Comparison of ENCODE assay signal across 12 cellular contexts in genomic region chr18:54173980-54174611, GRCh38. TPM values are rescaled to one million over a fixed set of nuclear protein-coding genes. Genes with fewer than 3 reads are reported as not detected.
A peak's percentile ranks its signal among the peaks of the same experiment; 100 is the strongest.
DNase-seq lines count a peak whose midpoint lies in the region; ATAC-seq, FAIRE-seq and TF ChIP-seq lines count a peak whose summit lies in the region.
"Had no signal": no experiment of that assay in that cellular context is flagged by ENCODE, and none has a peak within 500 bp of the region (broad histone marks: within the 10 kb centered on the region; RNA-seq: fewer than 3 reads in every experiment).

No MANE protein-coding gene starts in this region.

- FAIRE-seq in GM12891 (lab: Jason Lieb, UNC) = peak; percentile 64
- FAIRE-seq: bronchial epithelial cell had no signal

- ATAC-seq in GM21390 (IDR thresholded peaks at IDR 0.05; ENCODE audit: unreplicated experiment) (peak; percentile 68), HG03439 (IDR thresholded peaks at IDR 0.05; ENCODE audit: unreplicated experiment) (peak; percentile 69)

- H3K9me3 Mint-ChIP-seq in chondrocyte (ENCODE audit: low read depth) = no peaks in the 10 kb centered on the region
- H3K9me3 Mint-ChIP-seq: H9 had no signal

- H3K27ac Mint-ChIP-seq in chondrocyte (ENCODE audit: unreplicated experiment) = no peak overlapping the region
- H3K27ac Mint-ChIP-seq: H9 had no signal

- H3K36me3 Mint-ChIP-seq in chondrocyte (ENCODE audit: low read depth) = peaks cover 2% of the 10 kb centered on the region

- H3K27ac ChIP-seq in cingulate gyrus (ENCODE audit: low read depth, low read length) = peak overlapping the region; percentile 56
- H3K27ac ChIP-seq: upper lobe of left lung had no signal

- H3K27me3 Mint-ChIP-seq in chondrocyte (ENCODE audit: low read depth) = no peaks in the 10 kb centered on the region

- H3K4me1 Mint-ChIP-seq in chondrocyte (ENCODE audit: low read depth) = peaks cover 13% of the 10 kb centered on the region

- no peak for TF ChIP-seq POLR2A in GM12891 (IDR thresholded peaks at IDR 0.05; ENCODE audit: low read depth, low read length)

- DNase-seq in GM12891 (ENCODE audit: insufficient read length, low spot score) (no peak), amygdala (lab: John Stamatoyannopoulos, UW) (no peak), chondrocyte (ENCODE audit: low spot score) (no peak), NCI-H146 treated with DMSO at 0.1 percent for 48 hours (lab: John Stamatoyannopoulos, UW; ENCODE audit: unreplicated experiment) (no peak)
- DNase-seq in stimulated activated CD4-positive, alpha-beta T cell treated with anti-CD3 and anti-CD28 coated beads, Interleukin-4, amount 100 ng/mL, for 1 hour = no peak
- DNase-seq: H9, Right ventricle myocardium superior, upper lobe of left lung had no signal

- TF ChIP-seq CTCF in chondrocyte (IDR thresholded peaks at IDR 0.05) = no peak

- no peak overlapping the region for H3K4me3 Mint-ChIP-seq in chondrocyte (ENCODE audit: unreplicated experiment)
- H3K4me3 Mint-ChIP-seq: H9 had no signal

TF ChIP-seq in GM12891, 5 proteins besides CTCF, POLR2A, EP300 and RAD21:
- TF ChIP-seq TAF1 (IDR thresholded peaks at IDR 0.05; ENCODE audit: low read depth, low read length) = no peak
- no peak for TF ChIP-seq POLR2AphosphoS5 (IDR thresholded peaks at IDR 0.05; ENCODE audit: low read depth, low read length)
- no peak for TF ChIP-seq PAX5 (IDR thresholded peaks at IDR 0.05; ENCODE audit: insufficient read depth, low read length, severe bottlenecking)
- no peak for TF ChIP-seq SPI1 (IDR thresholded peaks at IDR 0.05; ENCODE audit: low read depth, low read length)
- no peak for TF ChIP-seq POU2F2 (IDR thresholded peaks at IDR 0.05; ENCODE audit: low read depth, low read length)

RNA-seq across cellular contexts. Expression of gene MBD2, which starts 50.4 kb away (rescaled TPM):
- 46.0 TPM for polyA plus RNA-seq in GM12891 (2012; ENCODE audit: low read depth, missing spikeins)
- total RNA-seq in chondrocyte = 51.2 to 54.8 TPM (median 52.2 TPM) in 3 replicates
